In the genomic region with DNA sequence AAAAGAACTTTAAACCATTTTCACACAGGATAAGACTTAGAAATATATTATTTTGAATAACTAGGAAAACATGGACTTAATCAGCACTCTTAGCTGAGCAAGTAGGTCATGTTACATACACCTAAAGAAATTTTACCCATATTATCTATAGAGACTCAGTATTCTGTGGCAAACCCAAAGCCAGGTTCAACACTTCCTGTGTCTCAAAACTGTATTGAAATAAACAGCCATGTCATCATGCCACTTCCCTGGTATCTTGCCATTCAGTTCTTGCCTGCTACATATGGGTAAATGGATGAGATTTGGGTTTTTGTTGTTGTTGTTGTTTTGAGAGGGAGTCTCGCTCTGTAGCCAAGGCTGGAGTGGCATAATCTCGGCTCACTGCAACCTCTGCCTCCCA, we compare ENCODE assay signal across 23 cellular contexts.
DNase-seq lines count a peak whose midpoint lies in the region; ATAC-seq and TF ChIP-seq lines count a peak whose summit lies in the region.
"Had no signal": no experiment of that assay in that cellular context is flagged by ENCODE, and none has a peak within 500 bp of the region (broad histone marks: within the 10 kb centered on the region; RNA-seq: fewer than 3 reads in every experiment).

No MANE protein-coding gene starts in this region.

- CTCF ChIA-PET in activated CD4-positive, alpha-beta T cell treated with anti-CD3 and anti-CD28 coated beads for 36 hours (lab: Charles Lee), result no interaction called here
- CTCF ChIA-PET in WTC11 (lab: Charles Lee), result no interaction called here

- no peak overlapping the region for H3K27ac Mint-ChIP-seq in activated CD4-positive, alpha-beta T cell treated with anti-CD3 and anti-CD28 coated beads for 36 hours
- H3K27ac Mint-ChIP-seq in GM23338, result peak overlapping the region; percentile 69; the same call in 1 of the 2 replicates
- H3K27ac Mint-ChIP-seq in WTC11, result 0 out of 2 replicates have a peak overlapping the region, but pooled peaks have one; percentile 51
- H3K27ac Mint-ChIP-seq: CD14-positive monocyte had no signal

- TF ChIP-seq CTCF in GM23338 (conservative IDR thresholded peaks at IDR 0.05; ENCODE audit: low read depth in 2 of 2) (no peak), WTC11 (IDR thresholded peaks at IDR 0.05) (no peak), psoas muscle (IDR thresholded peaks at IDR 0.05) (no peak), osteoblast (IDR thresholded peaks at IDR 0.05; ENCODE audit: extremely low read depth, low read depth, low read length) (no peak), lower leg skin (IDR thresholded peaks at IDR 0.05) (no peak)

- intact Hi-C loops in activated CD4-positive, alpha-beta T cell treated with anti-CD3 and anti-CD28 coated beads for 36 hours (cut with DNase I, micrococcal nuclease), result no loop called here
- intact Hi-C loops in psoas muscle (cut with DNase I), result no loop called here
- intact Hi-C loops in lower leg skin (cut with DNase I; ENCODE audit: low total_unique reads), result no loop called here

- peak; percentile 48 for ATAC-seq in activated CD4-positive, alpha-beta T cell treated with anti-CD3 and anti-CD28 coated beads for 36 hours
- ATAC-seq in GM23338, result no peak
- ATAC-seq in WTC11, result no peak
- no peak for ATAC-seq in psoas muscle
- ATAC-seq: PC-3, Right ventricle myocardium inferior had no signal

- DNase-seq in activated CD4-positive, alpha-beta T cell treated with anti-CD3 and anti-CD28 coated beads for 36 hours, result no peak
- DNase-seq in activated CD4-positive, alpha-beta T cell treated with anti-CD3 and anti-CD28 coated beads, Interleukin-2, amount 50 U/mL, for 1 hour, result no peak
- no peak for DNase-seq in GM23338 (ENCODE audit: low spot score)
- DNase-seq in WTC11 (ENCODE audit: low spot score), result no peak
- DNase-seq in psoas muscle, result no peak
- no peak for DNase-seq in osteoblast (ENCODE audit: insufficient read length, low spot score, missing footprints)
- no peak for DNase-seq in lower leg skin (ENCODE audit: low spot score in 2 of 2)
- DNase-seq: 8988T, ACHN, BE2C, Calu3, DMS79 treated with DMSO at 0.1 percent for 48 hours, GF-D8, Kasumi-1, NCI-H1105 treated with DMSO at 0.1 percent for 48 hours, NCI-H146, NCI-H2029, NCI-H446, NCI-H774, PC-3, SJCRH30 had no signal

- no peaks in the 10 kb centered on the region for H3F3A ChIP-seq in GM23338 (replicated peaks; ENCODE audit: low read depth)

- TF ChIP-seq POLR2A in lower leg skin (IDR thresholded peaks at IDR 0.05), result no peak

- 91 to 98% (median 96%) methylated on average over 2 of the region's 2 CpGs for WGBS in psoas muscle, 3 donors
- WGBS in lower leg skin, 2 donors, result 90 to 94% methylated on average over 2 of the region's 2 CpGs

- H3K4me1 Mint-ChIP-seq in activated CD4-positive, alpha-beta T cell treated with anti-CD3 and anti-CD28 coated beads for 36 hours, result peaks cover 21% of the 10 kb centered on the region
- peaks cover 14% of the 10 kb centered on the region for H3K4me1 Mint-ChIP-seq in GM23338
- H3K4me1 Mint-ChIP-seq in WTC11, result peaks cover 14% of the 10 kb centered on the region

- H3K4me2 ChIP-seq in GM23338 (no peak overlapping the region), osteoblast (ENCODE audit: insufficient read depth, low read length) (no peak overlapping the region)

- no peaks in the 10 kb centered on the region for H3K9me2 ChIP-seq in GM23338 (ENCODE audit: insufficient read depth)

- no peak overlapping the region for H3K4me3 ChIP-seq in GM23338
- no peak overlapping the region for H3K4me3 ChIP-seq in psoas muscle
- H3K4me3 ChIP-seq in osteoblast (ENCODE audit: insufficient read depth, low read length), result no peak overlapping the region
- H3K4me3 ChIP-seq in lower leg skin (ENCODE audit: low read depth, poor library complexity, severe bottlenecking), result no peak overlapping the region
- H3K4me3 ChIP-seq: SJCRH30 had no signal

- H3K36me3 ChIP-seq in GM23338 (ENCODE audit: insufficient read depth) (no peaks in the 10 kb centered on the region), psoas muscle (ENCODE audit: insufficient read depth in 1 of 2, low read depth in 1 of 2) (no peaks in the 10 kb centered on the region), osteoblast (ENCODE audit: insufficient read depth, low read length) (no peaks in the 10 kb centered on the region)
- H3K36me3 ChIP-seq: BE2C, SJCRH30 had no signal

- no peaks in the 10 kb centered on the region for H3K27me3 Mint-ChIP-seq in activated CD4-positive, alpha-beta T cell treated with anti-CD3 and anti-CD28 coated beads for 36 hours
- no peaks in the 10 kb centered on the region for H3K27me3 Mint-ChIP-seq in GM23338 (ENCODE audit: insufficient read depth, low read depth, poor library complexity)
- no peaks in the 10 kb centered on the region for H3K27me3 Mint-ChIP-seq in WTC11 (ENCODE audit: low read depth)

- H3K27ac ChIP-seq in GM23338 (ENCODE audit: low read depth) (no peak overlapping the region), psoas muscle (peak overlapping the region; percentile 5), osteoblast (ENCODE audit: low read depth, low read length) (no peak overlapping the region)
- H3K27ac ChIP-seq: SJCRH30 had no signal

- H2AFZ ChIP-seq in GM23338 (no peak overlapping the region), osteoblast (ENCODE audit: low read length) (no peak overlapping the region)

- no peaks in the 10 kb centered on the region for H3K9me3 ChIP-seq in psoas muscle
- H3K9me3 ChIP-seq in osteoblast (ENCODE audit: low read depth, low read length), result no peaks in the 10 kb centered on the region
- H3K9me3 ChIP-seq: BE2C, SJCRH30 had no signal

- H3K9me3 Mint-ChIP-seq in activated CD4-positive, alpha-beta T cell treated with anti-CD3 and anti-CD28 coated beads for 36 hours (ENCODE audit: low read depth), result peaks cover 7% of the 10 kb centered on the region
- H3K9me3 Mint-ChIP-seq in GM23338 (peaks cover 6% of the 10 kb centered on the region), WTC11 (peaks cover 10% of the 10 kb centered on the region)

- POLR2A ChIA-PET in activated CD4-positive, alpha-beta T cell treated with anti-CD3 and anti-CD28 coated beads for 36 hours (lab: Charles Lee), result no interaction called here
- POLR2A ChIA-PET in WTC11 (lab: Charles Lee), result no interaction called here

- H3K27me3 ChIP-seq in GM23338 (ENCODE audit: insufficient read depth) (no peaks in the 10 kb centered on the region), psoas muscle (ENCODE audit: insufficient read depth in 3 of 3, low read length in 2 of 3) (no peaks in the 10 kb centered on the region), osteoblast (ENCODE audit: insufficient read depth, low read length) (no peaks in the 10 kb centered on the region)
- H3K27me3 ChIP-seq: BE2C, SJCRH30 had no signal

- H4K20me1 ChIP-seq in GM23338 (replicated peaks; ENCODE audit: insufficient read depth) (peaks cover 7% of the 10 kb centered on the region; the same call in 1 of the 2 replicates), osteoblast (ENCODE audit: insufficient read depth, low read length) (peaks cover 20% of the 10 kb centered on the region)

- H3K4me1 ChIP-seq in GM23338 (ENCODE audit: insufficient read depth) (peaks cover 6% of the 10 kb centered on the region; the same call in 1 of the 2 replicates), psoas muscle (peaks cover 16% of the 10 kb centered on the region), osteoblast (ENCODE audit: insufficient read depth, low read length) (peaks cover 4% of the 10 kb centered on the region)
- H3K4me1 ChIP-seq: BE2C, SJCRH30 had no signal

- H3K4me3 Mint-ChIP-seq in activated CD4-positive, alpha-beta T cell treated with anti-CD3 and anti-CD28 coated beads for 36 hours, result no peak overlapping the region
- no peak overlapping the region for H3K4me3 Mint-ChIP-seq in GM23338
- no peak overlapping the region for H3K4me3 Mint-ChIP-seq in WTC11
- H3K4me3 Mint-ChIP-seq: CD14-positive monocyte had no signal

- H3K79me2 ChIP-seq in GM23338 (replicated peaks; ENCODE audit: insufficient read depth), result no peaks in the 10 kb centered on the region
- peaks cover 9% of the 10 kb centered on the region for H3K79me2 ChIP-seq in osteoblast (ENCODE audit: insufficient read depth, low read length)

- H3K36me3 Mint-ChIP-seq in activated CD4-positive, alpha-beta T cell treated with anti-CD3 and anti-CD28 coated beads for 36 hours (ENCODE audit: low read depth), result peaks cover 8% of the 10 kb centered on the region
- H3K36me3 Mint-ChIP-seq in GM23338 (ENCODE audit: low read depth), result peaks cover 5% of the 10 kb centered on the region
- H3K36me3 Mint-ChIP-seq in WTC11, result peaks cover 9% of the 10 kb centered on the region

TF ChIP-seq in GM23338, 12 proteins besides CTCF, POLR2A, EP300 and RAD21 (continues in another document):
- TF ChIP-seq, protein P1, sequence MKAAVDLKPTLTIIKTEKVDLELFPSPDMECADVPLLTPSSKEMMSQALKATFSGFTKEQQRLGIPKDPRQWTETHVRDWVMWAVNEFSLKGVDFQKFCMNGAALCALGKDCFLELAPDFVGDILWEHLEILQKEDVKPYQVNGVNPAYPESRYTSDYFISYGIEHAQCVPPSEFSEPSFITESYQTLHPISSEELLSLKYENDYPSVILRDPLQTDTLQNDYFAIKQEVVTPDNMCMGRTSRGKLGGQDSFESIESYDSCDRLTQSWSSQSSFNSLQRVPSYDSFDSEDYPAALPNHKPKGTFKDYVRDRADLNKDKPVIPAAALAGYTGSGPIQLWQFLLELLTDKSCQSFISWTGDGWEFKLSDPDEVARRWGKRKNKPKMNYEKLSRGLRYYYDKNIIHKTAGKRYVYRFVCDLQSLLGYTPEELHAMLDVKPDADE (IDR thresholded peaks at IDR 0.05), result no peak
- TF ChIP-seq ZNF331 (CRISPR knock-in tag; IDR thresholded peaks at IDR 0.05; ENCODE audit: low read depth) (no peak), STAT1 (IDR thresholded peaks at IDR 0.05; ENCODE audit: unreplicated experiment) (no peak), CREB1 (CRISPR knock-in tag; IDR thresholded peaks at IDR 0.05; ENCODE audit: low read depth) (no peak), POLR2AphosphoS5 (IDR thresholded peaks at IDR 0.05; ENCODE audit: low read depth) (no peak), NANOG (IDR thresholded peaks at IDR 0.05; ENCODE audit: borderline replicate concordance) (no peak)

TF ChIP-seq in WTC11, 78 proteins besides CTCF, POLR2A, EP300 and RAD21 (continues in another document):
- TF ChIP-seq SMAD4 (CRISPR knock-in tag; IDR thresholded peaks at IDR 0.05) (no peak), TEAD4 (CRISPR knock-in tag; IDR thresholded peaks at IDR 0.05) (no peak)
